ENCODE assay signal across 8 cellular contexts in genomic region chr16:89167425-89167941, GRCh38. TPM values are rescaled to one million over a fixed set of nuclear protein-coding genes. Genes with fewer than 3 reads are reported as not detected.
A peak's percentile ranks its signal among the peaks of the same experiment; 100 is the strongest.
DNase-seq lines count a peak whose midpoint lies in the region; ATAC-seq, FAIRE-seq and TF ChIP-seq lines count a peak whose summit lies in the region.

No MANE protein-coding gene starts in this region.

- no peaks in the 10 kb centered on the region for H3K36me3 ChIP-seq in pancreas
- H3K36me3 ChIP-seq in transverse colon: no peaks in the 10 kb centered on the region

- no peak for TF ChIP-seq POLR2A in transverse colon (IDR thresholded peaks at IDR 0.05)

- H3K27ac ChIP-seq in pancreas (no peak overlapping the region), transverse colon (no peak overlapping the region)

- no peaks in the 10 kb centered on the region for H3K9me3 ChIP-seq in pancreas
- H3K9me3 ChIP-seq in transverse colon: no peaks in the 10 kb centered on the region

- peaks cover 0 to 5% (median 0%) of the 10 kb centered on the region in 4 donors for H3K27me3 ChIP-seq in pancreas
- H3K27me3 ChIP-seq in transverse colon: peaks cover 56% of the 10 kb centered on the region

- peak; percentile 26 for DNase-seq in DMS79 (lab: John Stamatoyannopoulos, UW)
- peak; percentile 39 to 48 for DNase-seq in Kasumi-1 (lab: John Stamatoyannopoulos, UW)
- peak; percentile 81 for DNase-seq in SK-MEL-5 (ENCODE audit: low read depth, low spot score)
- DNase-seq in activated gamma-delta T cell treated with Interleukin-2 at 50 U/mL for 16 hours: peak; percentile 84
- DNase-seq in glomerular visceral epithelial cell (ENCODE audit: extremely low spot score): peak; percentile 61
- DNase-seq in pancreas: peak; percentile 68 to 97 (median 87)
- DNase-seq in transverse colon: peak; percentile 91

- H3K4me3 ChIP-seq in pancreas: no peak overlapping the region
- H3K4me3 ChIP-seq in transverse colon: no peak overlapping the region

- WGBS in pancreas, 2 donors: 9% methylated on average over 18 of the region's 18 CpGs
- 2% methylated on average over 15 of the region's 18 CpGs; no CpG with 5 or more reads in 1 of the 2 donors for WGBS in transverse colon (ENCODE audit: low coverage in 1 of 2), 2 donors

- ATAC-seq in pancreas: peak; percentile 28 to 73 (median 64)
- ATAC-seq in HG03571 (IDR thresholded peaks at IDR 0.05; ENCODE audit: unreplicated experiment): no peak

- FAIRE-seq in pancreas (lab: Jason Lieb, UNC): no peak

- H3K4me1 ChIP-seq in pancreas (peaks cover 0 to 7% (median 4%) of the 10 kb centered on the region in 3 donors), transverse colon (peaks cover 16 to 23% (median 20%) of the 10 kb centered on the region in 4 donors)

- intact Hi-C loops in pancreas (cut with DNase I) (loop anchor here in 1 of 3 donors (10.0 kb wide), 1 partner anchor 433 kb away; no protein-coding TSS in a partner anchor), transverse colon (cut with DNase I; ENCODE audit: low total_unique reads) (no loop called here)

- peak; percentile 73 to 76 (median 76) for TF ChIP-seq CTCF in pancreas (IDR thresholded peaks at IDR 0.05)
- peak; percentile 76 to 99 (median 90) for TF ChIP-seq CTCF in transverse colon (IDR thresholded peaks at IDR 0.05)

- no peak for TF ChIP-seq EP300 in transverse colon (IDR thresholded peaks at IDR 0.05; ENCODE audit: low read depth)

- in situ Hi-C loops in SK-MEL-5 (cut with HindIII; ENCODE audit: low pct_unique_long_range_greater_than_20kb, low sequenced_read_pairs): no loop called here
- in situ Hi-C loops in transverse colon (cut with MboI; ENCODE audit: low pct_ligation_motif_present in 1 of 4, low pct_unique_long_range_greater_than_20kb in 1 of 4, low sequenced_read_pairs in 3 of 4): loop anchor here in 2 of 4 donors (25.0 kb wide), 1 partner anchor 230 kb away; no protein-coding TSS in a partner anchor

RNA-seq across cellular contexts. Expression of gene CDH15, which starts 4.1 kb away (rescaled TPM):
- not detected in 2 replicates for total RNA-seq in SK-MEL-5 (2014; rRNA removed; shearing (Covaris generic))
- polyA plus RNA-seq in SK-MEL-5 (2015; cell fraction: cytosol; rRNA removed): not detected in 2 replicates
- polyA plus RNA-seq in SK-MEL-5 (2015; cell fraction: nucleus; rRNA removed): 1.4 TPM in 1 of 2 replicates, not detected in the other
- total RNA-seq in pancreas: 1 to 10 TPM in 3 of 6 donors, under 1 TPM in 2, not detected in 1; 0.09 to 2.5 (median 1.1) TPM
- polyA plus RNA-seq in pancreas: 1 to 10 TPM in 1 of 2 donors, not detected in 1; 1.8 TPM
- not detected for total RNA-seq in transverse colon

RNA-seq across cellular contexts. Expression of gene SLC22A31, which starts 32.9 kb away (rescaled TPM):
- total RNA-seq in SK-MEL-5 (2014; rRNA removed; shearing (Covaris generic)): 0.77 TPM in 1 of 2 replicates, not detected in the other
- polyA plus RNA-seq in SK-MEL-5 (2015; cell fraction: cytosol; rRNA removed): 0.19 and 0.34 TPM in 2 replicates
- polyA plus RNA-seq in SK-MEL-5 (2015; cell fraction: nucleus; rRNA removed): 13.8 and 14.7 TPM in 2 replicates
- 10 to 100 TPM in 4 of 6 donors, 1 to 10 TPM in 1, under 1 TPM in 1; 0.37 to 49.7 (median 39.0) TPM for total RNA-seq in pancreas
- polyA plus RNA-seq in pancreas: 100 to 1,000 TPM in 1 of 2 donors, 1 to 10 TPM in 1; 3.8 to 131 TPM
- 1 to 10 TPM in 1 of 4 donors, not detected in 3; 1.3 TPM for total RNA-seq in transverse colon

RNA-seq across cellular contexts. Expression of gene ZNF778, which starts 50.0 kb away (rescaled TPM):
- total RNA-seq in SK-MEL-5 (2014; rRNA removed; shearing (Covaris generic)): 3.1 and 5.2 TPM in 2 replicates
- polyA plus RNA-seq in SK-MEL-5 (2015; cell fraction: cytosol; rRNA removed): 4.3 and 5.0 TPM in 2 replicates
- polyA plus RNA-seq in SK-MEL-5 (2015; cell fraction: nucleus; rRNA removed): 7.8 and 13.5 TPM in 2 replicates
- 10 to 100 TPM in 1 of 6 donors, 1 to 10 TPM in 5; 4.9 to 10.3 (median 6.3) TPM for total RNA-seq in pancreas
- polyA plus RNA-seq in pancreas: 1 to 10 TPM; 1.2 to 3.3 TPM
- total RNA-seq in transverse colon: 10 to 100 TPM in 3 of 4 donors, 1 to 10 TPM in 1; 9.3 to 89.0 (median 13.4) TPM

Comparison
In these comparisons a context has a peak if more than half of its experiments do, and no peak if none do; other contexts are left out.
1. DNase-seq: peak in every context shown above with its lines; median percentile 91 in transverse colon; 87 in pancreas; 84 in activated gamma-delta T cell treated with Interleukin-2 at 50 U/mL for 16 hours; 81 in SK-MEL-5; 61 in glomerular visceral epithelial cell; 44 in Kasumi-1; 26 in DMS79.